In genomic region chr5:6637590-6637989, GRCh38 we compare ENCODE assay signal across 18 cellular contexts. TPM values are rescaled to one million over a fixed set of nuclear protein-coding genes. Genes with fewer than 3 reads are reported as not detected.
DNase-seq lines count a peak whose midpoint lies in the region; ATAC-seq, FAIRE-seq and TF ChIP-seq lines count a peak whose summit lies in the region.
"Had no signal": no experiment of that assay in that cellular context is flagged by ENCODE, and none has a peak within 500 bp of the region (broad histone marks: within the 10 kb centered on the region; RNA-seq: fewer than 3 reads in every experiment).

No MANE protein-coding gene starts in this region.

- no peak overlapping the region for H2AFZ ChIP-seq in HepG2 (ENCODE audit: low read length)

- H3K79me2 ChIP-seq in HepG2 (ENCODE audit: insufficient read depth, low read length): peaks cover 7% of the 10 kb centered on the region

- H3K27me3 Mint-ChIP-seq in CD4-positive, alpha-beta T cell: no peaks in the 10 kb centered on the region
- H3K27me3 Mint-ChIP-seq in WTC11 (ENCODE audit: low read depth): no peaks in the 10 kb centered on the region

- no peaks in the 10 kb centered on the region for H4K20me1 ChIP-seq in HepG2 (ENCODE audit: insufficient read depth, low read length)

- TF ChIP-seq RAD21 in HepG2 (CRISPR knock-in tag; IDR thresholded peaks at IDR 0.05): no peak

- no peak overlapping the region for H3K27ac Mint-ChIP-seq in CD4-positive, alpha-beta T cell
- H3K27ac Mint-ChIP-seq in WTC11: peak overlapping the region; percentile 37; the same call in 1 of the 2 replicates

- intact Hi-C loops in CD4-positive, alpha-beta T cell (cut with DNase I, micrococcal nuclease): loop anchor here (5.0 to 10.0 kb wide), 3 partner anchors 1143 to 1237 kb away; partner anchors contain the start of genes FASTKD3 (in 1 of the 2) and MTRR (in 1 of the 2)
- intact Hi-C loops in HepG2 (cut with micrococcal nuclease; ENCODE audit: unreplicated experiment): no loop called here

- POLR2A ChIA-PET in CD4-positive, alpha-beta T cell (lab: Charles Lee): no interaction called here
- POLR2A ChIA-PET in WTC11 (lab: Charles Lee): no interaction called here
- POLR2A ChIA-PET in HepG2 (lab: Yijun Ruan, JAX): no interaction called here

- no TSS peak for BruUV-seq in HepG2 (replicated peaks; lab: Mats Ljungman, UMichigan)

- peaks cover 8% of the 10 kb centered on the region for H3K4me1 Mint-ChIP-seq in CD4-positive, alpha-beta T cell (ENCODE audit: low read depth)
- peaks cover 6% of the 10 kb centered on the region; the same call in 1 of the 2 replicates for H3K4me1 Mint-ChIP-seq in WTC11

- no peaks in the 10 kb centered on the region for H3K9me3 Mint-ChIP-seq in CD4-positive, alpha-beta T cell
- no peaks in the 10 kb centered on the region for H3K9me3 Mint-ChIP-seq in WTC11

- H3K9me3 ChIP-seq in CD4-positive, alpha-beta T cell (ENCODE audit: control insufficient read depth, low read length): no peaks in the 10 kb centered on the region
- H3K9me3 ChIP-seq in HepG2 (ENCODE audit: low read length): no peaks in the 10 kb centered on the region
- H3K9me3 ChIP-seq: A549; BLaER1 treated with 17β-estradiol and CSF1 and Interleukin-3, amounts not matched to agents 10 nM and 100 nM had no signal

- FAIRE-seq in HepG2 (lab: Jason Lieb, UNC): no peak
- FAIRE-seq: A549, GM12891, GM18507, H54 had no signal

- H3K4me3 Mint-ChIP-seq in CD4-positive, alpha-beta T cell: peak overlapping the region; percentile 6
- no peak overlapping the region for H3K4me3 Mint-ChIP-seq in WTC11

- H3K4me1 ChIP-seq in HepG2 (ENCODE audit: insufficient read depth, low read length): peaks cover 35% of the 10 kb centered on the region

- H3K36me3 ChIP-seq in HepG2 (replicated peaks in 1 of 2; ENCODE audit: control insufficient read depth in 1 of 2, insufficient read depth in 2 of 2, low read length in 2 of 2): no peaks in the 10 kb centered on the region

- H3K36me3 Mint-ChIP-seq in CD4-positive, alpha-beta T cell (ENCODE audit: low read depth): peaks cover 5% of the 10 kb centered on the region
- H3K36me3 Mint-ChIP-seq in WTC11: peaks cover 4% of the 10 kb centered on the region; the same call in 1 of the 2 replicates

- in situ Hi-C loops in HepG2 (cut with HindIII; ENCODE audit: extremely low pct_ligation_motif_present, low pct_unique_long_range_greater_than_20kb) (no loop called here), G401 (cut with HindIII; ENCODE audit: low sequenced_read_pairs) (no loop called here)

- no peak for DNase-seq in CD4-positive, alpha-beta T cell
- DNase-seq in WTC11 (ENCODE audit: low spot score) (no peak), HepG2 (ENCODE audit: low spot score) (no peak), NCI-H1694 treated with DMSO at 0.1 percent for 48 hours (lab: John Stamatoyannopoulos, UW) (no peak), G401 (ENCODE audit: low spot score) (no peak)
- DNase-seq: GF-D8, MM.1S, NCI-H1092 treated with DMSO at 0.1 percent for 48 hours, NCI-H510A treated with DMSO at 0.1 percent for 48 hours had no signal

- TF ChIP-seq EP300 in HepG2 (IDR thresholded peaks at IDR 0.05; ENCODE audit: low read depth in 2 of 2, low read length in 2 of 2) (no peak), HepG2 (CRISPR knock-in tag; IDR thresholded peaks at IDR 0.05; ENCODE audit: borderline replicate concordance) (no peak)

- no peak overlapping the region for H3K27ac ChIP-seq in CD4-positive, alpha-beta T cell (ENCODE audit: low read depth, low read length)
- H3K27ac ChIP-seq in HepG2 (ENCODE audit: extremely low read length, insufficient read depth, low read length) (no peak overlapping the region), skin epidermis (peak overlapping the region in 15 of 21 experiments; percentile 19 to 76 (median 58))
- H3K27ac ChIP-seq: A549; BLaER1 treated with 17β-estradiol and CSF1 and Interleukin-3, amounts not matched to agents 10 nM and 100 nM had no signal

- H3K4me3 ChIP-seq in HepG2 (replicated peaks in 1 of 3; ENCODE audit: insufficient read depth in 1 of 3, low read depth in 2 of 3, low read length in 3 of 3): no peak overlapping the region
- H3K4me3 ChIP-seq in skin epidermis: no peak overlapping the region
- H3K4me3 ChIP-seq: A549; BLaER1 treated with 17β-estradiol and CSF1 and Interleukin-3, amounts not matched to agents 10 nM and 100 nM had no signal

- no peak overlapping the region for H3K4me2 ChIP-seq in HepG2 (ENCODE audit: low read depth, low read length)
- H3K4me2 ChIP-seq: A549; BLaER1 treated with 17β-estradiol and CSF1 and Interleukin-3, amounts not matched to agents 10 nM and 100 nM had no signal

- H3K9ac ChIP-seq in HepG2 (ENCODE audit: insufficient read depth, low read depth, low read length): no peak overlapping the region
- H3K9ac ChIP-seq: BLaER1 treated with 17β-estradiol and CSF1 and Interleukin-3, amounts not matched to agents 10 nM and 100 nM had no signal

- CTCF ChIA-PET in CD4-positive, alpha-beta T cell (lab: Charles Lee): no interaction called here
- CTCF ChIA-PET in WTC11 (lab: Charles Lee) (no interaction called here), HepG2 (lab: Yijun Ruan, JAX; ENCODE audit: low intra/inter-chr PET ratio, low total read pairs) (no interaction called here)

- no peak for TF ChIP-seq CTCF in CD4-positive, alpha-beta T cell (IDR thresholded peaks at IDR 0.05)
- TF ChIP-seq CTCF in WTC11 (IDR thresholded peaks at IDR 0.05) (no peak), HepG2 (CRISPR knock-in tag; IDR thresholded peaks at IDR 0.05) (no peak)

- ATAC-seq in CD4-positive, alpha-beta T cell (ENCODE audit: poor library complexity): no peak
- ATAC-seq in WTC11 (no peak), HepG2 (no peak), GM19351 (IDR thresholded peaks at IDR 0.05; ENCODE audit: unreplicated experiment) (no peak)
- ATAC-seq: A549, Panc1, Right ventricle myocardium inferior had no signal

- no peak for TF ChIP-seq POLR2A in HepG2 (IDR thresholded peaks at IDR 0.05; ENCODE audit: insufficient read depth in 1 of 2, low read depth in 2 of 2, low read length in 2 of 2)

- H3K27me3 ChIP-seq in CD4-positive, alpha-beta T cell (ENCODE audit: control insufficient read depth, insufficient read depth, low read length): no peaks in the 10 kb centered on the region
- H3K27me3 ChIP-seq in HepG2 (ENCODE audit: control insufficient read depth in 1 of 2, insufficient read depth in 2 of 2, low read length in 2 of 2): no peaks in the 10 kb centered on the region; a peak in 1 of 5 replicates
- H3K27me3 ChIP-seq: BLaER1 treated with 17β-estradiol and CSF1 and Interleukin-3, amounts not matched to agents 10 nM and 100 nM had no signal

- 85% methylated on average over 6 of the region's 6 CpGs for WGBS in HepG2 (ENCODE audit: low lambda C conversion rate)

RNA-seq across cellular contexts. Expression of gene SRD5A1, which starts 4.3 kb away (rescaled TPM):
- 1 to 10 TPM; 2.3 to 3.0 TPM for total RNA-seq in CD4-positive, alpha-beta T cell
- total RNA-seq in WTC11 (2021) (36.9 to 42.6 TPM (median 41.6 TPM) in 3 replicates), HepG2 (2016; rRNA removed; fragmentation: Illumina TruSeq; extraction: Trizol) (6.1 and 7.1 TPM in 2 replicates)
- total RNA-seq in HepG2 (2016; cell fraction: cytosol; rRNA removed; fragmentation: Illumina TruSeq; extraction: Trizol; ENCODE audit: low read depth): 2.8 and 4.1 TPM in 2 replicates
- total RNA-seq in HepG2 (2016; cell fraction: insoluble cytoplasmic fraction; rRNA removed; fragmentation: Illumina TruSeq; extraction: Trizol): 5.8 and 5.9 TPM in 2 replicates
- 5.5 and 6.5 TPM in 2 replicates for total RNA-seq in HepG2 (2016; cell fraction: membrane; rRNA removed; fragmentation: Illumina TruSeq; extraction: Trizol)
- total RNA-seq in HepG2 (2016; cell fraction: nucleus; rRNA removed; fragmentation: Illumina TruSeq; extraction: Trizol): 4.9 and 7.7 TPM in 2 replicates
- 9.9 and 11.3 TPM in 2 replicates for polyA plus RNA-seq in HepG2 (2011; rRNA removed)
- polyA plus RNA-seq in HepG2 (2011; cell fraction: cytosol; rRNA removed): 7.8 and 8.2 TPM in 2 replicates
- 10.7 TPM in 2 replicates for polyA plus RNA-seq in HepG2 (2011; cell fraction: nucleus; rRNA removed)
- 4.4 and 4.9 TPM in 2 replicates for polyA plus RNA-seq in HepG2 (2012)
- polyA plus RNA-seq in HepG2 (2016; cell fraction: cytosol; fragmentation: Illumina TruSeq; extraction: Trizol; ENCODE audit: low read depth): 3.6 and 3.9 TPM in 2 replicates
- polyA plus RNA-seq in HepG2 (2016; cell fraction: insoluble cytoplasmic fraction; fragmentation: Illumina TruSeq; extraction: Trizol; ENCODE audit: low read depth): 8.8 and 9.6 TPM in 2 replicates
- polyA plus RNA-seq in HepG2 (2016; cell fraction: membrane; fragmentation: Illumina TruSeq; extraction: Trizol; ENCODE audit: low read depth): 6.4 and 6.8 TPM in 2 replicates
- 8.8 and 9.4 TPM in 2 replicates for polyA plus RNA-seq in HepG2 (2016; cell fraction: nucleus; fragmentation: Illumina TruSeq; extraction: Trizol; ENCODE audit: insufficient read depth, low read depth)
- 19.3 and 93.8 TPM in 2 replicates for polyA minus RNA-seq in HepG2 (2011; rRNA and poly(A)+ RNA removed; ENCODE audit: low replicate concordance)
- 2.8 and 4.6 TPM in 2 replicates for polyA minus RNA-seq in HepG2 (2011; cell fraction: cytosol; rRNA and poly(A)+ RNA removed)
- 10.6 and 11.2 TPM in 2 replicates for polyA minus RNA-seq in HepG2 (2011; cell fraction: nucleus; rRNA and poly(A)+ RNA removed)
- total RNA-seq in G401 (2014; rRNA removed; shearing (Covaris generic)): 15.4 and 40.9 TPM in 2 replicates

RNA-seq across cellular contexts. Expression of gene NSUN2, which starts 4.7 kb away (rescaled TPM):
- 10 to 100 TPM; 48.3 to 50.8 TPM for total RNA-seq in CD4-positive, alpha-beta T cell
- total RNA-seq in WTC11 (2021) (73.3 to 88.4 TPM (median 74.9 TPM) in 3 replicates), HepG2 (2016; rRNA removed; fragmentation: Illumina TruSeq; extraction: Trizol) (69.1 and 71.4 TPM in 2 replicates)
- total RNA-seq in HepG2 (2016; cell fraction: cytosol; rRNA removed; fragmentation: Illumina TruSeq; extraction: Trizol; ENCODE audit: low read depth): 12.3 and 15.9 TPM in 2 replicates
- total RNA-seq in HepG2 (2016; cell fraction: insoluble cytoplasmic fraction; rRNA removed; fragmentation: Illumina TruSeq; extraction: Trizol): 58.5 and 66.7 TPM in 2 replicates
- total RNA-seq in HepG2 (2016; cell fraction: membrane; rRNA removed; fragmentation: Illumina TruSeq; extraction: Trizol): 16.2 and 18.1 TPM in 2 replicates
- 50.6 and 60.7 TPM in 2 replicates for total RNA-seq in HepG2 (2016; cell fraction: nucleus; rRNA removed; fragmentation: Illumina TruSeq; extraction: Trizol)
- polyA plus RNA-seq in HepG2 (2011; rRNA removed): 51.7 and 52.1 TPM in 2 replicates
- 24.9 and 27.2 TPM in 2 replicates for polyA plus RNA-seq in HepG2 (2011; cell fraction: cytosol; rRNA removed)
- polyA plus RNA-seq in HepG2 (2011; cell fraction: nucleus; rRNA removed): 138 and 148 TPM in 2 replicates
- polyA plus RNA-seq in HepG2 (2012): 44.6 and 48.0 TPM in 2 replicates
- 2.3 and 3.1 TPM in 2 replicates for polyA plus RNA-seq in HepG2 (2016; cell fraction: cytosol; fragmentation: Illumina TruSeq; extraction: Trizol; ENCODE audit: low read depth)
- polyA plus RNA-seq in HepG2 (2016; cell fraction: insoluble cytoplasmic fraction; fragmentation: Illumina TruSeq; extraction: Trizol; ENCODE audit: low read depth): 59.3 and 62.8 TPM in 2 replicates
- polyA plus RNA-seq in HepG2 (2016; cell fraction: membrane; fragmentation: Illumina TruSeq; extraction: Trizol; ENCODE audit: low read depth): 7.1 and 8.4 TPM in 2 replicates
- 140 and 147 TPM in 2 replicates for polyA plus RNA-seq in HepG2 (2016; cell fraction: nucleus; fragmentation: Illumina TruSeq; extraction: Trizol; ENCODE audit: insufficient read depth, low read depth)
- 25.9 and 113 TPM in 2 replicates for polyA minus RNA-seq in HepG2 (2011; rRNA and poly(A)+ RNA removed; ENCODE audit: low replicate concordance)
- 17.2 and 20.0 TPM in 2 replicates for polyA minus RNA-seq in HepG2 (2011; cell fraction: cytosol; rRNA and poly(A)+ RNA removed)
- 82.3 and 82.4 TPM in 2 replicates for polyA minus RNA-seq in HepG2 (2011; cell fraction: nucleus; rRNA and poly(A)+ RNA removed)
- 46.6 and 65.0 TPM in 2 replicates for total RNA-seq in G401 (2014; rRNA removed; shearing (Covaris generic))

Comparison
In these comparisons a context has a peak if more than half of its experiments do, and no peak if none do; other contexts are left out.
1. H3K27ac ChIP-seq: peak in skin epidermis (15 of 21); none in CD4-positive, alpha-beta T cell (single experiment) and HepG2 (single experiment).